33 cellular contexts compared by ENCODE assay signal in genomic region chr2:220441404-220441803, GRCh38.
DNase-seq lines count a peak whose midpoint lies in the region; ATAC-seq, FAIRE-seq and TF ChIP-seq lines count a peak whose summit lies in the region.
"Had no signal": no experiment of that assay in that cellular context is flagged by ENCODE, and none has a peak within 500 bp of the region (broad histone marks: within the 10 kb centered on the region; RNA-seq: fewer than 3 reads in every experiment).

No MANE protein-coding gene starts in this region.

- peaks cover 0 to 22% (median 5%) of the 10 kb centered on the region in 4 donors for H3K4me1 ChIP-seq in right lobe of liver
- no peaks in the 10 kb centered on the region for H3K4me1 ChIP-seq in HepG2 (ENCODE audit: insufficient read depth, low read length)
- peaks cover 7% of the 10 kb centered on the region for H3K4me1 ChIP-seq in keratinocyte (ENCODE audit: control insufficient read depth, extremely low read depth, insufficient read depth, low read length)
- H3K4me1 ChIP-seq: A549; BE2C; BLaER1 treated with 17β-estradiol and CSF1 and Interleukin-3, amounts not matched to agents 10 nM and 100 nM; Caco-2 had no signal

- no TSS peak for BruUV-seq in HepG2 (replicated peaks; lab: Mats Ljungman, UMichigan)

- in situ Hi-C loops in HepG2 (cut with HindIII; ENCODE audit: extremely low pct_ligation_motif_present, low pct_unique_long_range_greater_than_20kb): no loop called here

- H3K4me2 ChIP-seq in HepG2 (ENCODE audit: low read depth, low read length) (no peak overlapping the region), keratinocyte (ENCODE audit: control insufficient read depth, extremely low read depth, insufficient read depth, low read depth, low read length) (no peak overlapping the region)
- H3K4me2 ChIP-seq: A549; BLaER1; BLaER1 treated with 17β-estradiol and CSF1 and Interleukin-3, amounts not matched to agents 10 nM and 100 nM had no signal

- TF ChIP-seq CTCF in right lobe of liver (IDR thresholded peaks at IDR 0.05) (no peak), HepG2 (CRISPR knock-in tag; IDR thresholded peaks at IDR 0.05) (no peak), keratinocyte (optimal IDR thresholded peaks at IDR 0.05 in 1 of 3, IDR thresholded peaks at IDR 0.05 in 1 of 3, conservative IDR thresholded peaks at IDR 0.05 in 1 of 3; ENCODE audit: extremely low read depth in 1 of 3, insufficient read depth in 2 of 3, low read length in 3 of 3) (no peak), omental fat pad (IDR thresholded peaks at IDR 0.05) (no peak)

- POLR2A ChIA-PET in HepG2 (lab: Yijun Ruan, JAX): no interaction called here

- intact Hi-C loops in right lobe of liver (cut with DNase I) (no loop called here), HepG2 (cut with micrococcal nuclease; ENCODE audit: unreplicated experiment) (no loop called here)

- TF ChIP-seq RAD21 in HepG2 (CRISPR knock-in tag; IDR thresholded peaks at IDR 0.05): no peak

- no peaks in the 10 kb centered on the region for H3K36me3 ChIP-seq in right lobe of liver
- no peaks in the 10 kb centered on the region for H3K36me3 ChIP-seq in HepG2 (replicated peaks in 1 of 2; ENCODE audit: control insufficient read depth in 1 of 2, insufficient read depth in 2 of 2, low read length in 2 of 2)
- no peaks in the 10 kb centered on the region for H3K36me3 ChIP-seq in keratinocyte (ENCODE audit: control insufficient read depth in 2 of 2, extremely low read depth in 1 of 2, insufficient read depth in 2 of 2, low read length in 2 of 2)
- H3K36me3 ChIP-seq: BE2C; BLaER1; BLaER1 treated with 17β-estradiol and CSF1 and Interleukin-3, amounts not matched to agents 10 nM and 100 nM had no signal

- no peak overlapping the region for H3K4me3 ChIP-seq in right lobe of liver
- no peak overlapping the region for H3K4me3 ChIP-seq in HepG2 (replicated peaks in 1 of 3; ENCODE audit: insufficient read depth in 1 of 3, low read depth in 2 of 3, low read length in 3 of 3)
- H3K4me3 ChIP-seq in keratinocyte (ENCODE audit: control insufficient read depth in 2 of 3, extremely low read depth in 1 of 3, insufficient read depth in 2 of 3, low read depth in 1 of 3, low read length in 3 of 3): no peak overlapping the region
- H3K4me3 ChIP-seq: A549; BLaER1; BLaER1 treated with 17β-estradiol and CSF1 and Interleukin-3, amounts not matched to agents 10 nM and 100 nM had no signal

- no peak for DNase-seq in right lobe of liver
- DNase-seq in HepG2 (ENCODE audit: low spot score): no peak
- DNase-seq in keratinocyte (ENCODE audit: low read depth, low spot score): no peak
- no peak for DNase-seq in left lobe of liver (ENCODE audit: low spot score)
- DNase-seq in omental fat pad (ENCODE audit: low spot score): no peak
- no peak for DNase-seq in NCI-H1436 treated with DMSO at 0.1 percent for 48 hours (lab: John Stamatoyannopoulos, UW)
- DNase-seq: 8988T; ACHN; AML-193; BE2C; C1 segment of cervical spinal cord; Caco-2; Calu3; CD4-positive, alpha-beta memory T cell; CD4-positive, alpha-beta T cell; CD4-positive, CD25-positive, alpha-beta regulatory T cell; CD8-positive, alpha-beta memory T cell; CD8-positive, alpha-beta T cell; COR-L47; DMS 273 treated with DMSO at 0.1 percent for 48 hours; DMS153; DMS53; DMS79; DMS79 treated with DMSO at 0.1 percent for 48 hours; DND-41; EL had no signal

- H3K9me1 ChIP-seq in keratinocyte (ENCODE audit: control insufficient read depth, extremely low read depth, insufficient read depth, low read length): no peaks in the 10 kb centered on the region

- TF ChIP-seq EP300 in HepG2 (IDR thresholded peaks at IDR 0.05; ENCODE audit: low read depth in 2 of 2, low read length in 2 of 2): no peak
- TF ChIP-seq EP300 in HepG2 (CRISPR knock-in tag; IDR thresholded peaks at IDR 0.05; ENCODE audit: borderline replicate concordance): no peak

- TF ChIP-seq POLR2A in right lobe of liver (IDR thresholded peaks at IDR 0.05): no peak
- TF ChIP-seq POLR2A in HepG2 (IDR thresholded peaks at IDR 0.05; ENCODE audit: insufficient read depth in 1 of 2, low read depth in 2 of 2, low read length in 2 of 2): no peak

- ATAC-seq in right lobe of liver (peak; percentile 40 to 53 (median 44)), HepG2 (no peak), left lobe of liver (peak; percentile 63), omental fat pad (ENCODE audit: low FRiP score) (no peak)
- ATAC-seq: A549; CD8-positive, alpha-beta T cell had no signal

- H3K9me3 ChIP-seq in right lobe of liver: no peaks in the 10 kb centered on the region
- H3K9me3 ChIP-seq in HepG2 (ENCODE audit: low read length): no peaks in the 10 kb centered on the region; the same call in none of the 2 replicates
- no peaks in the 10 kb centered on the region for H3K9me3 ChIP-seq in keratinocyte (ENCODE audit: control insufficient read depth, low read depth, low read length)
- H3K9me3 ChIP-seq: A549, BE2C, BLaER1, Caco-2 had no signal

- H3K27me3 ChIP-seq in right lobe of liver (no peaks in the 10 kb centered on the region), HepG2 (ENCODE audit: control insufficient read depth in 1 of 2, insufficient read depth in 2 of 2, low read length in 2 of 2) (no peaks in the 10 kb centered on the region), keratinocyte (ENCODE audit: control insufficient read depth, extremely low read depth, insufficient read depth, low read length) (no peaks in the 10 kb centered on the region)
- H3K27me3 ChIP-seq: BE2C; BLaER1; BLaER1 treated with 17β-estradiol and CSF1 and Interleukin-3, amounts not matched to agents 10 nM and 100 nM had no signal

- 23% methylated on average over 3 of the region's 3 CpGs for WGBS in right lobe of liver (ENCODE audit: insufficient coverage, low coverage, low lambda C conversion rate, missing lambda C conversion rate)
- WGBS in HepG2 (ENCODE audit: low lambda C conversion rate): 12% methylated on average over 3 of the region's 3 CpGs

- dilution Hi-C loops in keratinocyte (cut with MboI; ENCODE audit: extremely low pct_ligation_motif_present, low sequenced_read_pairs): no loop called here

- no peak for FAIRE-seq in HepG2 (lab: Jason Lieb, UNC)
- peak; percentile 13 for FAIRE-seq in keratinocyte (lab: Jason Lieb, UNC)
- FAIRE-seq: A204.1, A549, D721Med had no signal

- peak overlapping the region in 1 of 3 donors; percentile 76 for H3K27ac ChIP-seq in right lobe of liver
- no peak overlapping the region for H3K27ac ChIP-seq in HepG2 (ENCODE audit: extremely low read length, insufficient read depth, low read length)
- no peak overlapping the region for H3K27ac ChIP-seq in keratinocyte (ENCODE audit: control insufficient read depth, insufficient read depth, low read length)
- H3K27ac ChIP-seq: 22Rv1; A549; BLaER1; BLaER1 treated with 17β-estradiol and CSF1 and Interleukin-3, amounts not matched to agents 10 nM and 100 nM; C4-2B had no signal

- no peak overlapping the region for H2AFZ ChIP-seq in HepG2 (ENCODE audit: low read length)
- no peak overlapping the region for H2AFZ ChIP-seq in keratinocyte (ENCODE audit: control insufficient read depth, low read length)

- H3K79me2 ChIP-seq in HepG2 (ENCODE audit: insufficient read depth, low read length) (no peaks in the 10 kb centered on the region), keratinocyte (ENCODE audit: control insufficient read depth, insufficient read depth, low read length) (no peaks in the 10 kb centered on the region)

- H4K20me1 ChIP-seq in HepG2 (ENCODE audit: insufficient read depth, low read length) (no peaks in the 10 kb centered on the region), keratinocyte (ENCODE audit: control insufficient read depth, extremely low read depth, insufficient read depth, low read length) (no peaks in the 10 kb centered on the region)
- H4K20me1 ChIP-seq: BLaER1; BLaER1 treated with 17β-estradiol and CSF1 and Interleukin-3, amounts not matched to agents 10 nM and 100 nM had no signal

- no peak overlapping the region for H3K9ac ChIP-seq in HepG2 (ENCODE audit: insufficient read depth, low read depth, low read length)
- H3K9ac ChIP-seq in keratinocyte (ENCODE audit: control insufficient read depth, extremely low read depth, insufficient read depth, low read length): no peak overlapping the region
- H3K9ac ChIP-seq: BLaER1; BLaER1 treated with 17β-estradiol and CSF1 and Interleukin-3, amounts not matched to agents 10 nM and 100 nM had no signal

- CTCF ChIA-PET in HepG2 (lab: Yijun Ruan, JAX; ENCODE audit: low intra/inter-chr PET ratio, low total read pairs): no interaction called here

TF ChIP-seq in HepG2, 621 proteins besides CTCF, POLR2A, EP300 and RAD21:
- TF ChIP-seq GLI4 (CRISPR knock-in tag; IDR thresholded peaks at IDR 0.05; ENCODE audit: borderline replicate concordance) (no peak), MED13 (CRISPR knock-in tag; IDR thresholded peaks at IDR 0.05) (no peak), TEAD3 (CRISPR knock-in tag; optimal IDR thresholded peaks at IDR 0.05; ENCODE audit: borderline replicate concordance) (no peak), MZF1 (CRISPR knock-in tag; IDR thresholded peaks at IDR 0.05; ENCODE audit: borderline replicate concordance) (no peak), PAX8 (CRISPR knock-in tag; IDR thresholded peaks at IDR 0.05; ENCODE audit: borderline replicate concordance) (no peak), ZFP36L1 (CRISPR knock-in tag; IDR thresholded peaks at IDR 0.05) (no peak), ZFP41 (CRISPR knock-in tag; IDR thresholded peaks at IDR 0.05; ENCODE audit: borderline replicate concordance) (no peak)

Comparison
In these comparisons a context has a peak if more than half of its experiments do, and no peak if none do; other contexts are left out.
1. ATAC-seq: peak in right lobe of liver (4 of 4) and left lobe of liver (single experiment); none in HepG2 (single experiment) and omental fat pad (single experiment).